Comparison of ENCODE assay signal across 8 cellular contexts in genomic region chr2:169824373-169825333, GRCh38. TPM values are rescaled to one million over a fixed set of nuclear protein-coding genes. Genes with fewer than 3 reads are reported as not detected.
DNase-seq lines count a peak whose midpoint lies in the region; ATAC-seq and TF ChIP-seq lines count a peak whose summit lies in the region.

TSS of gene METTL5 (minus strand) at chr2:169824905. CDS start at chr2:169824597, 308 bp downstream.

- intact Hi-C loops in breast epithelium (cut with DNase I; ENCODE audit: low total_unique reads), result no loop called here

- peak within 1 kb of the TSS; percentile 90 for H3K9ac ChIP-seq in iPS-20b (ENCODE audit: low read depth, low read length)

- H3K4me1 ChIP-seq in ACC112 (ENCODE audit: control insufficient read depth, insufficient read depth, low read length, unreplicated experiment) (peaks cover 31% of the 10 kb centered on the region), breast epithelium (peaks cover 0 to 12% of the 10 kb centered on the region in 2 donors), iPS-20b (ENCODE audit: insufficient read depth, low read length) (peaks cover 14% of the 10 kb centered on the region)

- TF ChIP-seq POLR2A in GM18526 (IDR thresholded peaks at IDR 0.05; ENCODE audit: extremely low read depth, insufficient read length), result peak; percentile 92
- TF ChIP-seq POLR2A in breast epithelium (IDR thresholded peaks at IDR 0.05), result no peak

- peak within 1 kb of the TSS; percentile 75 for H2AFZ ChIP-seq in ACC112 (ENCODE audit: low read length, unreplicated experiment)

- H3K36me3 ChIP-seq in ACC112 (ENCODE audit: insufficient read depth, low read length) (no peaks in the 10 kb centered on the region), WERI-Rb-1 (peaks cover 16% of the 10 kb centered on the region), breast epithelium (peaks cover 3% of the 10 kb centered on the region), iPS-20b (ENCODE audit: insufficient read depth, low read depth, low read length) (peaks cover 16% of the 10 kb centered on the region)

- H3K9me3 ChIP-seq in WERI-Rb-1 (ENCODE audit: severe bottlenecking) (no peaks in the 10 kb centered on the region), breast epithelium (no peaks in the 10 kb centered on the region), iPS-20b (ENCODE audit: insufficient read depth, low read depth, low read length) (no peaks in the 10 kb centered on the region)

- H3K27ac ChIP-seq in ACC112 (ENCODE audit: low read depth, low read length) (peak within 1 kb of the TSS; percentile 46), WERI-Rb-1 (peak within 1 kb of the TSS; percentile 65), breast epithelium (peak within 1 kb of the TSS; percentile 81 to 89), iPS-20b (ENCODE audit: low read length) (no peak within 1 kb of the TSS), skin epidermis (peak within 1 kb of the TSS; percentile 2 to 91 (median 86))

- no peaks in the 10 kb centered on the region for H3K27me3 ChIP-seq in ACC112 (ENCODE audit: insufficient read depth, low read length)
- H3K27me3 ChIP-seq in WERI-Rb-1 (ENCODE audit: insufficient read depth, low read depth, severe bottlenecking), result no peaks in the 10 kb centered on the region
- H3K27me3 ChIP-seq in breast epithelium, result no peaks in the 10 kb centered on the region
- no peaks in the 10 kb centered on the region; the same call in 1 of the 2 replicates for H3K27me3 ChIP-seq in iPS-20b (ENCODE audit: insufficient read depth, low read length)

- H3K4me3 ChIP-seq in ACC112 (ENCODE audit: low read depth, low read length) (peak within 1 kb of the TSS; percentile 82), WERI-Rb-1 (ENCODE audit: low read depth, low read length) (peak within 1 kb of the TSS; percentile 97), breast epithelium (peak within 1 kb of the TSS; percentile 55 to 95 (median 78)), iPS-20b (ENCODE audit: low read length) (peak within 1 kb of the TSS; percentile 86), skin epidermis (peak within 1 kb of the TSS; percentile 67 to 88 (median 76))

- H3K79me2 ChIP-seq in ACC112 (ENCODE audit: control insufficient read depth, insufficient read depth, low read length, unreplicated experiment), result peaks cover 59% of the 10 kb centered on the region

- DNase-seq in NCI-H2171 treated with DMSO at 0.1 percent for 48 hours (lab: John Stamatoyannopoulos, UW), result peak; percentile 68
- DNase-seq in WERI-Rb-1, result peak; percentile 84
- DNase-seq in breast epithelium (ENCODE audit: low spot score in 2 of 2), result peak; percentile 44 to 61

- ATAC-seq in HG03066 (IDR thresholded peaks at IDR 0.05; ENCODE audit: low read depth, unreplicated experiment), result peak; percentile 46

- TF ChIP-seq CTCF in WERI-Rb-1 (IDR thresholded peaks at IDR 0.05; ENCODE audit: low read depth, low read length) (peak; percentile 96), breast epithelium (IDR thresholded peaks at IDR 0.05) (peak; percentile 41 to 96 (median 80))

RNA-seq across cellular contexts. Expression of gene METTL5, which starts in this region (rescaled TPM):
- 10 to 100 TPM; 43.6 to 75.2 (median 52.7) TPM for total RNA-seq in breast epithelium
